14 cellular contexts compared by ENCODE assay signal in the genomic region with DNA sequence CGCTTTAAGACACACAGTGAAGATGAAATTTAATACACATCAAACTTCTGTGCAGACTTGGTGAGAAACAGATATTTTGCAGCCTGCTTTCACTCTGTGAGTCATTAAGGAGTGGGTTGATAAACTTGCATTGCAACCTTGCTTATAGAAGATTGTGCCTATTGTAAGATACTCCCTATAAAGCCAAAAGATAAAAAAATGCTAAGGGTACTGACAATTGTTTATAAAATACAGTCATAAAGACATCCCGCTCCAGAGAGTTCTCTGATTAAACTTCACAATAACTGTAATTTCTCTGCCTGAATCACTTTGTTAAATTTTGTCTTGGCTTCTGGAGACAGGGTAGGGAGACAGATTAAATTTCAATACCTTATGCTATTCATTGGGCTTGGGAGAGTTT. TPM values are rescaled to one million over a fixed set of nuclear protein-coding genes. Genes with fewer than 3 reads are reported as not detected.
DNase-seq lines count a peak whose midpoint lies in the region; ATAC-seq and TF ChIP-seq lines count a peak whose summit lies in the region.
"Had no signal": no experiment of that assay in that cellular context is flagged by ENCODE, and none has a peak within 500 bp of the region (broad histone marks: within the 10 kb centered on the region; RNA-seq: fewer than 3 reads in every experiment).

No MANE protein-coding gene starts in this region.

- H3K4me3 ChIP-seq in IMR-90 (ENCODE audit: insufficient read depth, low read depth, low read length): no peak overlapping the region
- no peak overlapping the region for H3K4me3 ChIP-seq in effector memory CD4-positive, alpha-beta T cell (ENCODE audit: insufficient read depth, low read depth, low read length, poor library complexity, severe bottlenecking)
- H3K4me3 ChIP-seq: mucosa of descending colon had no signal

- intact Hi-C loops in IMR-90 (cut with micrococcal nuclease): loop anchor here (5.0 kb wide), 1 partner anchor 35 kb away; no protein-coding TSS in a partner anchor

- no peaks in the 10 kb centered on the region for H3K9me1 ChIP-seq in IMR-90 (ENCODE audit: insufficient read depth, low read length)

- no peaks in the 10 kb centered on the region for H3K27me3 ChIP-seq in IMR-90 (ENCODE audit: control insufficient read depth, insufficient read depth, low read length)
- H3K27me3 ChIP-seq in foreskin keratinocyte: no peaks in the 10 kb centered on the region
- no peaks in the 10 kb centered on the region for H3K27me3 ChIP-seq in effector memory CD4-positive, alpha-beta T cell (replicated peaks; ENCODE audit: control insufficient read depth, insufficient read depth, low read length, poor library complexity, severe bottlenecking)

- H3K14ac ChIP-seq in IMR-90 (replicated peaks; ENCODE audit: low read depth, low read length): no peak overlapping the region

- H3K4me1 ChIP-seq in IMR-90 (ENCODE audit: control insufficient read depth, insufficient read depth, low read length) (peaks cover 4% of the 10 kb centered on the region), foreskin keratinocyte (peaks cover 28% of the 10 kb centered on the region)
- H3K4me1 ChIP-seq in effector memory CD4-positive, alpha-beta T cell (ENCODE audit: control insufficient read depth, insufficient read depth, low read length, poor library complexity, severe bottlenecking): no peaks in the 10 kb centered on the region

- H3K4me3 Mint-ChIP-seq in activated T-helper 17 cell treated with anti-CD3 and anti-CD28 coated beads, Interleukin-2, amount 50 U/mL, for 72 hours: no peak overlapping the region
- H3K4me3 Mint-ChIP-seq: immature natural killer cell, T-cell had no signal

- POLR2A ChIA-PET in IMR-90 (lab: Charles Lee; ENCODE audit: unreplicated experiment): no interaction called here

- H3K56ac ChIP-seq in IMR-90 (ENCODE audit: extremely low read depth, insufficient read depth, low read length): no peak overlapping the region

- no peak overlapping the region for H3K18ac ChIP-seq in IMR-90 (ENCODE audit: low read depth, low read length)

- H3K36me3 Mint-ChIP-seq in activated T-helper 17 cell treated with anti-CD3 and anti-CD28 coated beads, Interleukin-2, amount 50 U/mL, for 72 hours (ENCODE audit: low read depth): no peaks in the 10 kb centered on the region
- H3K36me3 Mint-ChIP-seq: immature natural killer cell had no signal

- no peak for TF ChIP-seq POLR2A in IMR-90 (IDR thresholded peaks at IDR 0.05; ENCODE audit: low read depth, low read length)

- peaks cover 16% of the 10 kb centered on the region for H3K4me1 Mint-ChIP-seq in activated T-helper 17 cell treated with anti-CD3 and anti-CD28 coated beads, Interleukin-2, amount 50 U/mL, for 72 hours

- H3K27ac Mint-ChIP-seq in activated T-helper 17 cell treated with anti-CD3 and anti-CD28 coated beads, Interleukin-2, amount 50 U/mL, for 72 hours: no peak overlapping the region
- H3K27ac Mint-ChIP-seq: immature natural killer cell, T-cell had no signal

- H2AK5ac ChIP-seq in IMR-90 (ENCODE audit: low read depth, low read length): no peak overlapping the region

- H3K36me3 ChIP-seq in IMR-90 (ENCODE audit: control insufficient read depth, insufficient read depth, low read length): no peaks in the 10 kb centered on the region
- no peaks in the 10 kb centered on the region for H3K36me3 ChIP-seq in effector memory CD4-positive, alpha-beta T cell (ENCODE audit: control insufficient read depth, insufficient read depth, low read length)

- H3K79me1 ChIP-seq in IMR-90 (ENCODE audit: low read depth in 1 of 2, low read length in 2 of 2): peaks cover 0 to 9% of the 10 kb centered on the region in 2 experiments; a peak in 3 of 4 replicates

- no peak overlapping the region for H2BK5ac ChIP-seq in IMR-90 (ENCODE audit: low read depth, low read length, poor library complexity, severe bottlenecking)

- H3K27ac ChIP-seq in IMR-90 (ENCODE audit: insufficient read depth, low read length) (no peak overlapping the region), foreskin keratinocyte (no peak overlapping the region)
- H3K27ac ChIP-seq in effector memory CD4-positive, alpha-beta T cell (ENCODE audit: insufficient read depth, low read length, poor library complexity, severe bottlenecking): no peak overlapping the region

- peak; percentile 51 for DNase-seq in COLO829 (ENCODE audit: low spot score)
- peak; percentile 83 for DNase-seq in IMR-90
- DNase-seq in foreskin keratinocyte: no peak
- no peak for DNase-seq in effector memory CD4-positive, alpha-beta T cell
- DNase-seq in AML-193 (lab: John Stamatoyannopoulos, UW): no peak
- no peak for DNase-seq in activated CD4-positive, alpha-beta T cell treated with anti-CD3 and anti-CD28 coated beads, Interleukin-2, amount 50 U/mL, for 48 hours
- DNase-seq: activated CD4-positive, alpha-beta T cell treated with anti-CD3 and anti-CD28 coated beads for 48 hours; immature natural killer cell; mucosa of descending colon; NCI-H1417; stimulated activated naive CD8-positive, alpha-beta T cell treated with anti-CD3 and anti-CD28 coated beads, Interleukin-15, Interleukin-2, amounts not matched to agents 100 U/mL and 50 U/mL, for 24 hours; T-cell had no signal

- no peak overlapping the region for H4K8ac ChIP-seq in IMR-90 (ENCODE audit: low read depth in 2 of 2, low read length in 2 of 2)

- no peak overlapping the region for H3K4ac ChIP-seq in IMR-90 (ENCODE audit: low read depth, low read length)

- H3K9ac ChIP-seq in IMR-90 (ENCODE audit: low read depth, low read length): no peak overlapping the region

- H3K4me2 ChIP-seq in IMR-90 (ENCODE audit: low read depth, low read length): 0 out of 2 replicates have a peak overlapping the region, but pooled peaks have one; percentile 58

- ATAC-seq in IMR-90 (ENCODE audit: low read depth): peak; percentile 63
- peak; percentile 37 for ATAC-seq in activated T-helper 17 cell treated with anti-CD3 and anti-CD28 coated beads, Interleukin-2, amount 50 U/mL, for 72 hours (replicated peaks)
- peak; percentile 86 for ATAC-seq in foreskin keratinocyte
- ATAC-seq in GM21576 (IDR thresholded peaks at IDR 0.05; ENCODE audit: unreplicated experiment): no peak
- ATAC-seq: stimulated activated naive CD8-positive, alpha-beta T cell treated with anti-CD3 and anti-CD28 coated beads, Interleukin-15, Interleukin-2, amounts not matched to agents 100 U/mL and 50 U/mL, for 24 hours; T-cell had no signal

- TF ChIP-seq CTCF in IMR-90 (conservative IDR thresholded peaks at IDR 0.05; ENCODE audit: low read depth, low read length) (no peak), foreskin keratinocyte (conservative IDR thresholded peaks at IDR 0.05) (no peak)

- no peaks in the 10 kb centered on the region for H4K20me1 ChIP-seq in IMR-90 (ENCODE audit: insufficient read depth, low read length)

- TF ChIP-seq RAD21 in IMR-90 (IDR thresholded peaks at IDR 0.05; ENCODE audit: low read length): no peak

- no peak overlapping the region for H2BK120ac ChIP-seq in IMR-90 (ENCODE audit: low read depth, low read length)

- H4K91ac ChIP-seq in IMR-90 (ENCODE audit: insufficient read depth, low read depth, low read length): no peak overlapping the region

- WGBS in IMR-90 (ENCODE audit: extremely low coverage in 2 of 2, insufficient read length in 1 of 2), 2 experiments: no CpG with 5 or more reads among the region's 2 CpGs

- in situ Hi-C loops in IMR-90 (cut with MboI; ENCODE audit: low sequenced_read_pairs): no loop called here

- no peak overlapping the region for H2BK20ac ChIP-seq in IMR-90 (ENCODE audit: low read depth, low read length)

- no peak overlapping the region for H2BK15ac ChIP-seq in IMR-90 (ENCODE audit: low read depth, low read length)

- no peak overlapping the region for H3K23ac ChIP-seq in IMR-90 (ENCODE audit: low read depth, low read length)

- no peaks in the 10 kb centered on the region for H3K27me3 Mint-ChIP-seq in activated T-helper 17 cell treated with anti-CD3 and anti-CD28 coated beads, Interleukin-2, amount 50 U/mL, for 72 hours
- H3K27me3 Mint-ChIP-seq: T-cell had no signal

- BruUV-seq in IMR-90 (replicated peaks; lab: Mats Ljungman, UMichigan): no TSS peak

- no peaks in the 10 kb centered on the region for H3K9me3 Mint-ChIP-seq in activated T-helper 17 cell treated with anti-CD3 and anti-CD28 coated beads, Interleukin-2, amount 50 U/mL, for 72 hours
- H3K9me3 Mint-ChIP-seq: immature natural killer cell, T-cell had no signal

- no peak overlapping the region for H2AFZ ChIP-seq in IMR-90 (replicated peaks; ENCODE audit: low read length, poor library complexity)

- dilution Hi-C loops in IMR-90 (cut with HindIII; ENCODE audit: low sequenced_read_pairs, unreplicated experiment): no loop called here

- CTCF ChIA-PET in IMR-90 (lab: Yijun Ruan, JAX): no interaction called here

- H4K5ac ChIP-seq in IMR-90 (ENCODE audit: low read depth, low read length): no peak overlapping the region

- H2AK9ac ChIP-seq in IMR-90 (replicated peaks; ENCODE audit: low read depth, low read length, poor library complexity): no peak overlapping the region

- H3K9me3 ChIP-seq in IMR-90 (ENCODE audit: control insufficient read depth, insufficient read depth, low read length): no peaks in the 10 kb centered on the region
- H3K9me3 ChIP-seq in effector memory CD4-positive, alpha-beta T cell (ENCODE audit: control insufficient read depth, low read length): no peaks in the 10 kb centered on the region
- H3K9me3 ChIP-seq: mucosa of descending colon had no signal

TF ChIP-seq in IMR-90, 13 proteins besides CTCF, POLR2A, EP300 and RAD21:
- TF ChIP-seq, protein P1, sequence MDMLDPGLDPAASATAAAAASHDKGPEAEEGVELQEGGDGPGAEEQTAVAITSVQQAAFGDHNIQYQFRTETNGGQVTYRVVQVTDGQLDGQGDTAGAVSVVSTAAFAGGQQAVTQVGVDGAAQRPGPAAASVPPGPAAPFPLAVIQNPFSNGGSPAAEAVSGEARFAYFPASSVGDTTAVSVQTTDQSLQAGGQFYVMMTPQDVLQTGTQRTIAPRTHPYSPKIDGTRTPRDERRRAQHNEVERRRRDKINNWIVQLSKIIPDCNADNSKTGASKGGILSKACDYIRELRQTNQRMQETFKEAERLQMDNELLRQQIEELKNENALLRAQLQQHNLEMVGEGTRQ (IDR thresholded peaks at IDR 0.05; ENCODE audit: low read depth, low read length): no peak
- TF ChIP-seq MXI1 (IDR thresholded peaks at IDR 0.05; ENCODE audit: borderline replicate concordance, low read depth, low read length) (no peak), CEBPB (IDR thresholded peaks at IDR 0.05; ENCODE audit: low read depth, low read length) (peak; percentile 38; the same call in 1 of the 2 replicates), RFX5 (IDR thresholded peaks at IDR 0.05; ENCODE audit: low read depth, low read length) (no peak), CHD1 (IDR thresholded peaks at IDR 0.05; ENCODE audit: low read depth, low read length) (no peak), BHLHE40 (IDR thresholded peaks at IDR 0.05; ENCODE audit: low read depth, low read length) (no peak)

RNA-seq across cellular contexts. Expression of a gene that starts 49.1 kb away (rescaled TPM):
- total RNA-seq in IMR-90 (2012; rRNA removed): 31.2 and 43.9 TPM in 2 replicates
- 14.3 and 19.1 TPM in 2 replicates for polyA plus RNA-seq in IMR-90 (2012; rRNA removed)
- polyA plus RNA-seq in IMR-90 (2012; cell fraction: cytosol; rRNA removed): 3.6 and 4.2 TPM in 2 replicates
- polyA plus RNA-seq in IMR-90 (2012; cell fraction: nucleus; rRNA removed; ENCODE audit: low replicate concordance): 2.9 and 26.0 TPM in 2 replicates
- 10 to 100 TPM in 1 of 2 donors, 1 to 10 TPM in 1; 9.6 to 18.1 TPM for total RNA-seq in activated T-helper 17 cell treated with anti-CD3 and anti-CD28 coated beads, Interleukin-2, amount 50 U/mL, for 72 hours
- total RNA-seq in foreskin keratinocyte: 19.9 and 21.0 TPM in 2 replicates
- polyA plus RNA-seq in foreskin keratinocyte: 4.7 and 6.4 TPM in 2 replicates

Comparison
In these comparisons a context has a peak if more than half of its experiments do, and no peak if none do; other contexts are left out.
1. DNase-seq: peak in COLO829 (single experiment) and IMR-90 (single experiment); none in foreskin keratinocyte (0 of 2), effector memory CD4-positive, alpha-beta T cell (0 of 3), AML-193 (0 of 2) and activated CD4-positive, alpha-beta T cell treated with anti-CD3 and anti-CD28 coated beads, Interleukin-2, amount 50 U/mL, for 48 hours (0 of 2).